Comparison of ENCODE assay signal across 11 cellular contexts in genomic region chr2:181673178-181673577, GRCh38. TPM values are rescaled to one million over a fixed set of nuclear protein-coding genes. Genes with fewer than 3 reads are reported as not detected.
DNase-seq lines count a peak whose midpoint lies in the region; ATAC-seq and TF ChIP-seq lines count a peak whose summit lies in the region.
"Had no signal": no experiment of that assay in that cellular context is flagged by ENCODE, and none has a peak within 500 bp of the region (broad histone marks: within the 10 kb centered on the region; RNA-seq: fewer than 3 reads in every experiment).

No MANE protein-coding gene starts in this region.

- POLR2A ChIA-PET in A673 (lab: Charles Lee; ENCODE audit: low non-redundant PET) (no interaction called here), OCI-LY7 (lab: Charles Lee) (interaction anchor here (0.7 to 2.1 kb wide), 2 partner anchors 15 to 565 kb away, joined by 3 to 7 read pairs; no protein-coding TSS in a partner anchor)
- POLR2A ChIA-PET in CD4-positive, alpha-beta T cell (lab: Charles Lee): no interaction called here

- H3K9me3 ChIP-seq in A673 (ENCODE audit: low read depth, low read length, poor library complexity, severe bottlenecking) (no peaks in the 10 kb centered on the region), OCI-LY7 (ENCODE audit: low read length) (no peaks in the 10 kb centered on the region)
- H3K9me3 ChIP-seq in CD4-positive, alpha-beta T cell (ENCODE audit: control insufficient read depth, low read length): peaks cover 5% of the 10 kb centered on the region

- H3K4me3 ChIP-seq in A673 (ENCODE audit: low read depth, low read length, poor library complexity, severe bottlenecking): no peak overlapping the region
- no peak overlapping the region for H3K4me3 ChIP-seq in OCI-LY7 (ENCODE audit: low read depth, low read length, poor library complexity, severe bottlenecking)

- H3K27ac Mint-ChIP-seq in CD4-positive, alpha-beta T cell: no peak overlapping the region

- CTCF ChIA-PET in A673 (lab: Charles Lee): no interaction called here
- CTCF ChIA-PET in CD4-positive, alpha-beta T cell (lab: Charles Lee): no interaction called here
- CTCF ChIA-PET in OCI-LY7 (lab: Charles Lee; ENCODE audit: unreplicated experiment): no interaction called here

- H3K27ac ChIP-seq in A673 (ENCODE audit: low read depth, low read length, poor library complexity, severe bottlenecking): no peak overlapping the region
- no peak overlapping the region for H3K27ac ChIP-seq in CD4-positive, alpha-beta T cell (ENCODE audit: low read depth, low read length)
- no peak overlapping the region for H3K27ac ChIP-seq in OCI-LY7 (ENCODE audit: low read depth, low read length, poor library complexity, severe bottlenecking)

- H3K36me3 Mint-ChIP-seq in CD4-positive, alpha-beta T cell (ENCODE audit: low read depth): no peaks in the 10 kb centered on the region

- peaks cover 5% of the 10 kb centered on the region for H3K4me1 Mint-ChIP-seq in CD4-positive, alpha-beta T cell (ENCODE audit: low read depth)

- H3K4me2 ChIP-seq in OCI-LY7 (ENCODE audit: low read length): no peak overlapping the region

- no peaks in the 10 kb centered on the region for H3K79me2 ChIP-seq in OCI-LY7 (ENCODE audit: insufficient read depth, low read depth, low read length)

- peaks cover 28% of the 10 kb centered on the region for H3K27me3 ChIP-seq in A673 (replicated peaks; ENCODE audit: insufficient read depth, low read depth, low read length, poor library complexity)
- peaks cover 52% of the 10 kb centered on the region for H3K27me3 ChIP-seq in CD4-positive, alpha-beta T cell (ENCODE audit: control insufficient read depth, insufficient read depth, low read length)

- intact Hi-C loops in A673 (cut with micrococcal nuclease; ENCODE audit: unreplicated experiment) (no loop called here), OCI-LY7 (cut with micrococcal nuclease; ENCODE audit: unreplicated experiment) (no loop called here)
- intact Hi-C loops in CD4-positive, alpha-beta T cell (cut with DNase I, micrococcal nuclease): no loop called here

- no peaks in the 10 kb centered on the region for H3K9me2 ChIP-seq in OCI-LY7 (ENCODE audit: insufficient read depth, low read length)

- no peak overlapping the region for H3K4me3 Mint-ChIP-seq in CD4-positive, alpha-beta T cell

- H3K36me3 ChIP-seq in A673 (ENCODE audit: insufficient read depth, low read length, poor library complexity, severe bottlenecking) (no peaks in the 10 kb centered on the region), OCI-LY7 (ENCODE audit: insufficient read depth, low read length) (no peaks in the 10 kb centered on the region)

- H2AFZ ChIP-seq in OCI-LY7 (ENCODE audit: low read length): no peak overlapping the region

- DNase-seq in A673 (ENCODE audit: low spot score) (peak; percentile 42), NCI-H69 (lab: John Stamatoyannopoulos, UW) (peak; percentile 94), dedifferentiated amniotic fluid mesenchymal stem cell (ENCODE audit: extremely low spot score) (no peak), OCI-LY7 (ENCODE audit: low spot score) (no peak), superior temporal gyrus (ENCODE audit: extremely low spot score) (no peak)
- DNase-seq in CD4-positive, alpha-beta T cell: no peak
- DNase-seq: activated CD4-positive, CD25-positive, alpha-beta regulatory T cell; activated gamma-delta T cell; KBM-7 had no signal

- ATAC-seq in GM19351 (IDR thresholded peaks at IDR 0.05; ENCODE audit: unreplicated experiment) (peak; percentile 38), HG03558 (IDR thresholded peaks at IDR 0.05; ENCODE audit: extremely low read depth, unreplicated experiment) (peak; percentile 3)
- ATAC-seq in CD4-positive, alpha-beta T cell (ENCODE audit: poor library complexity): no peak

- no peaks in the 10 kb centered on the region for H3K4me1 ChIP-seq in A673 (ENCODE audit: insufficient read depth, low read length, poor library complexity, severe bottlenecking)
- peaks cover 8% of the 10 kb centered on the region for H3K4me1 ChIP-seq in OCI-LY7 (ENCODE audit: insufficient read depth, low read length, poor library complexity, severe bottlenecking)

- no peaks in the 10 kb centered on the region for H4K20me1 ChIP-seq in OCI-LY7 (ENCODE audit: insufficient read depth, low read length)

- TF ChIP-seq CTCF in A673 (conservative IDR thresholded peaks at IDR 0.05; ENCODE audit: low read depth, low read length) (no peak), OCI-LY7 (conservative IDR thresholded peaks at IDR 0.05; ENCODE audit: low read length) (no peak)
- no peak for TF ChIP-seq CTCF in CD4-positive, alpha-beta T cell (IDR thresholded peaks at IDR 0.05)

- peaks cover 3% of the 10 kb centered on the region for H3K9me3 Mint-ChIP-seq in CD4-positive, alpha-beta T cell

- peaks cover 65% of the 10 kb centered on the region for H3K27me3 Mint-ChIP-seq in CD4-positive, alpha-beta T cell

- BruUV-seq in A673 (replicated peaks; lab: Mats Ljungman, UMichigan): no TSS peak
- no TSS peak for BruUV-seq in OCI-LY7 (replicated peaks; lab: Mats Ljungman, UMichigan)

RNA-seq across cellular contexts. Expression of gene NEUROD1, which starts 7.1 kb away (rescaled TPM):
- not detected in 2 replicates for total RNA-seq in A673 (2021)
- not detected for total RNA-seq in CD4-positive, alpha-beta T cell
- not detected in 2 replicates for total RNA-seq in OCI-LY7 (2014; rRNA removed; shearing (Covaris generic))
- not detected in 2 replicates for total RNA-seq in OCI-LY7 (2022)

RNA-seq across cellular contexts. Expression of gene CERKL, which starts 16.3 kb away (rescaled TPM):
- total RNA-seq in A673 (2021): 0.72 and 0.75 TPM in 2 replicates
- not detected for total RNA-seq in CD4-positive, alpha-beta T cell
- total RNA-seq in OCI-LY7 (2014; rRNA removed; shearing (Covaris generic)): not detected in 2 replicates
- not detected in 2 replicates for total RNA-seq in OCI-LY7 (2022)

Comparison
In these comparisons a context has a peak if more than half of its experiments do, and no peak if none do; other contexts are left out.
1. DNase-seq: peak in A673 (single experiment) and NCI-H69 (single experiment); none in dedifferentiated amniotic fluid mesenchymal stem cell (single experiment), CD4-positive, alpha-beta T cell (0 of 10), OCI-LY7 (single experiment) and superior temporal gyrus (single experiment).